1 cellular context compared by ENCODE assay signal in genomic region chr17:4837471-4838305, GRCh38.
TF ChIP-seq lines count a peak whose summit lies in the region.

No MANE protein-coding gene starts in this region.

TF ChIP-seq in HepG2, 621 proteins besides CTCF, POLR2A, EP300 and RAD21:
- TF ChIP-seq KDM4B (CRISPR knock-in tag; IDR thresholded peaks at IDR 0.05) (no peak), CREB3 (CRISPR knock-in tag; IDR thresholded peaks at IDR 0.05) (no peak), EZH2 (conservative IDR thresholded peaks at IDR 0.05; ENCODE audit: low read depth, low read length) (no peak), ZNF704 (CRISPR knock-in tag; IDR thresholded peaks at IDR 0.05; ENCODE audit: borderline replicate concordance) (no peak), ZNF263 (CRISPR knock-in tag; IDR thresholded peaks at IDR 0.05) (peak; percentile 66; the same call in 1 of the 2 replicates), AHR (CRISPR knock-in tag; IDR thresholded peaks at IDR 0.05) (no peak), MAX (IDR thresholded peaks at IDR 0.05) (no peak), PHF8 (CRISPR knock-in tag; IDR thresholded peaks at IDR 0.05) (no peak)
